ENCODE assay signal across 9 cellular contexts in the genomic region with DNA sequence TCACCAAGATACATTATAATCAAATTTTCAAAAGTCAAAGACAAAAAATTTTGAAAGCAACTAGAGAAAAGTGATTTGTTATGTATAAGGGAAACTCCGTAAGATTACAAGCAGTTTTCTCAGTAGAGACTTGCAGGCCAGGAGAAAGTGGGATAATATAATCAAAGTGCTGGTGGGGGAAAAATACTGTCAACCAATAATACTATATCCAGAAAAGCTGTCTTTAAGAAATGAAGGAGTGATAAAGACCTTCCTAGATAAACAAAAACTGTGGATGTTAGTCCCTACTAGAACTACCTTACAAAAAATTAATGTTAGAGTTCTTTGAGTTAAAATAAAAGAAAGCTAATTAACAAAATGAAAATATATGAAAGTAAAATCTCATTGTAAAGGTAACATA.
"Had no signal": no experiment of that assay in that cellular context is flagged by ENCODE, and none has a peak within 500 bp of the region (broad histone marks: within the 10 kb centered on the region; RNA-seq: fewer than 3 reads in every experiment).

No MANE protein-coding gene starts in this region.

- DNase-seq: GM23248, GOT3, H7, H9, HCEC 1CT, HFFc6 had no signal

- H3K4me1 Mint-ChIP-seq: H9 had no signal

- H3K27ac ChIP-seq: GM23248 had no signal

- H3K9me3 ChIP-seq: HAP-1 had no signal

- H3K4me3 Mint-ChIP-seq: GM23338, H9, HFFc6 had no signal

- H3K36me3 ChIP-seq: HAP-1 had no signal

- H3K27ac Mint-ChIP-seq: GM23338, H9, HFFc6 had no signal

- H3K4me3 ChIP-seq: GM23248, GM23338, HAP-1 had no signal

- ATAC-seq: GM23338, HCT116 had no signal
